ENCODE assay signal across 1 cellular context in genomic region chr2:219285348-219285685, GRCh38.
TF ChIP-seq lines count a peak whose summit lies in the region.

No MANE protein-coding gene starts in this region.

TF ChIP-seq in K562, 482 proteins besides CTCF, POLR2A, EP300 and RAD21:
- TF ChIP-seq ZNF184 (CRISPR knock-in tag; IDR thresholded peaks at IDR 0.05) (no peak), ZBTB33 (CRISPR knock-in tag; IDR thresholded peaks at IDR 0.05) (no peak), PKNOX1 (IDR thresholded peaks at IDR 0.05) (no peak), ZEB2 (IDR thresholded peaks at IDR 0.05) (no peak), ZNF408 (CRISPR knock-in tag; IDR thresholded peaks at IDR 0.05; ENCODE audit: low read depth) (no peak), ETV6 (IDR thresholded peaks at IDR 0.05; ENCODE audit: borderline replicate concordance in 1 of 2, low read depth in 2 of 2, low read length in 1 of 2) (no peak), ETV6 (CRISPR knock-in tag; IDR thresholded peaks at IDR 0.05; ENCODE audit: borderline replicate concordance) (no peak), NR2C1 (IDR thresholded peaks at IDR 0.05) (no peak), NR2C1 (tag; IDR thresholded peaks at IDR 0.05) (no peak), CHAMP1 (IDR thresholded peaks at IDR 0.05) (no peak), ATF7 (IDR thresholded peaks at IDR 0.05) (no peak), MNT (conservative IDR thresholded peaks at IDR 0.05) (no peak), ZNF146 (CRISPR knock-in tag; IDR thresholded peaks at IDR 0.05; ENCODE audit: unreplicated experiment) (no peak), ETV1 (tag; conservative IDR thresholded peaks at IDR 0.05; ENCODE audit: low read depth) (no peak), TEAD1 (CRISPR knock-in tag; IDR thresholded peaks at IDR 0.05) (no peak), ARID1B (IDR thresholded peaks at IDR 0.05) (no peak), ZBTB11 (CRISPR knock-in tag; IDR thresholded peaks at IDR 0.05) (no peak), ZNF121 (CRISPR knock-in tag; conservative IDR thresholded peaks at IDR 0.05) (no peak), ZBTB7A (IDR thresholded peaks at IDR 0.05; ENCODE audit: borderline replicate concordance, control insufficient read depth, low read depth, low read length) (no peak)
TF ChIP-seq in K562: peak in this region for 0.
